In genomic region chr3:170359178-170359704, GRCh38 we compare ENCODE assay signal across 8 cellular contexts. TPM values are rescaled to one million over a fixed set of nuclear protein-coding genes. Genes with fewer than 3 reads are reported as not detected.
DNase-seq lines count a peak whose midpoint lies in the region; ATAC-seq lines count a peak whose summit lies in the region.

No MANE protein-coding gene starts in this region.

- H3K36me3 ChIP-seq in iPS-18a (ENCODE audit: control insufficient read depth, low read depth, low read length): peaks cover 21% of the 10 kb centered on the region

- H3K27me3 Mint-ChIP-seq in T-helper 1 cell treated with Interleukin-12 subunit alpha and Interleukin-12 subunit beta and Interleukin-4 antibody, amounts not matched to agents 30 μg/mL and 1 μg/mL, for 36 hours (ENCODE audit: low read depth): peaks cover 5% of the 10 kb centered on the region
- peaks cover 6% of the 10 kb centered on the region for H3K27me3 Mint-ChIP-seq in activated T-helper 1 cell treated with anti-CD3 and anti-CD28 coated beads, Interleukin-12 subunit alpha, Interleukin-12 subunit beta, Interleukin-2, Interleukin-4 antibody, amounts not matched to agents 30 ng/mL and 10 ng/mL and 1 ng/mL, durations not matched to agents 14 hours and 24 hours and 36 hours (ENCODE audit: insufficient read depth)

- H3K27ac ChIP-seq in iPS-18a (ENCODE audit: low read length): no peak overlapping the region

- no peaks in the 10 kb centered on the region for H3K27me3 ChIP-seq in iPS-18a (ENCODE audit: control insufficient read depth, insufficient read depth, low read length)

- intact Hi-C loops in activated T-helper 1 cell treated with anti-CD3 and anti-CD28 coated beads, Interleukin-12 subunit alpha, Interleukin-12 subunit beta, Interleukin-2, Interleukin-4 antibody, amounts not matched to agents 30 ng/mL and 10 ng/mL and 1 ng/mL, durations not matched to agents 14 hours and 24 hours and 36 hours (cut with micrococcal nuclease): loop anchor here (5.0 to 10.0 kb wide), 6 partner anchors 82 to 1678 kb away; partner anchors contain the start of genes EIF5A2, FNDC3B and GPR160

- H3K4me1 ChIP-seq in iPS-18a (ENCODE audit: control insufficient read depth, low read depth, low read length): peaks cover 32% of the 10 kb centered on the region

- peak overlapping the region; percentile 96 for H3K4me3 ChIP-seq in iPS-18a (ENCODE audit: low read length)

- peaks cover 35% of the 10 kb centered on the region for H3K4me1 Mint-ChIP-seq in T-helper 1 cell treated with Interleukin-12 subunit alpha and Interleukin-12 subunit beta and Interleukin-4 antibody, amounts not matched to agents 30 μg/mL and 1 μg/mL, for 36 hours (ENCODE audit: low read depth)
- peaks cover 40% of the 10 kb centered on the region for H3K4me1 Mint-ChIP-seq in activated T-helper 1 cell treated with anti-CD3 and anti-CD28 coated beads, Interleukin-12 subunit alpha, Interleukin-12 subunit beta, Interleukin-2, Interleukin-4 antibody, amounts not matched to agents 30 ng/mL and 10 ng/mL and 1 ng/mL, durations not matched to agents 14 hours and 24 hours and 36 hours (ENCODE audit: low read depth)
- H3K4me1 Mint-ChIP-seq in stimulated activated effector memory CD8-positive, alpha-beta T cell treated with anti-CD3 and anti-CD28 coated beads, Interleukin-12 subunit alpha, Interleukin-12 subunit beta, amount 100 ng/mL, for 72 hours: peaks cover 46% of the 10 kb centered on the region

- DNase-seq in T-helper 1 cell (no peak), islet precursor cell (no peak), 8988T (no peak), NCI-H2081 treated with DMSO at 0.1 percent for 48 hours (lab: John Stamatoyannopoulos, UW) (no peak)
- DNase-seq in activated T-helper 1 cell treated with anti-CD3 and anti-CD28 coated beads, Interleukin-12 subunit alpha, Interleukin-12 subunit beta, Interleukin-2, Interleukin-4 antibody, amounts not matched to agents 30 ng/mL and 10 ng/mL and 1 ng/mL, durations not matched to agents 14 hours and 24 hours and 36 hours (ENCODE audit: low spot score): no peak
- DNase-seq in stimulated activated effector memory CD8-positive, alpha-beta T cell treated with anti-CD3 and anti-CD28 coated beads, Interleukin-12 subunit alpha, Interleukin-12 subunit beta, amount 100 ng/mL, for 72 hours (ENCODE audit: low spot score in 2 of 2): no peak

- peak overlapping the region; percentile 82 for H3K9ac ChIP-seq in iPS-18a (ENCODE audit: low read length)

- ATAC-seq in stimulated activated effector memory CD8-positive, alpha-beta T cell treated with anti-CD3 and anti-CD28 coated beads, Interleukin-12 subunit alpha, Interleukin-12 subunit beta, amount 100 ng/mL, for 72 hours: no peak

- no peaks in the 10 kb centered on the region for H3K9me3 Mint-ChIP-seq in T-helper 1 cell treated with Interleukin-12 subunit alpha and Interleukin-12 subunit beta and Interleukin-4 antibody, amounts not matched to agents 30 μg/mL and 1 μg/mL, for 36 hours
- H3K9me3 Mint-ChIP-seq in activated T-helper 1 cell treated with anti-CD3 and anti-CD28 coated beads, Interleukin-12 subunit alpha, Interleukin-12 subunit beta, Interleukin-2, Interleukin-4 antibody, amounts not matched to agents 30 ng/mL and 10 ng/mL and 1 ng/mL, durations not matched to agents 14 hours and 24 hours and 36 hours: no peaks in the 10 kb centered on the region
- H3K9me3 Mint-ChIP-seq in stimulated activated effector memory CD8-positive, alpha-beta T cell treated with anti-CD3 and anti-CD28 coated beads, Interleukin-12 subunit alpha, Interleukin-12 subunit beta, amount 100 ng/mL, for 72 hours: no peaks in the 10 kb centered on the region

- peak overlapping the region; percentile 88 for H3K4me3 Mint-ChIP-seq in T-helper 1 cell treated with Interleukin-12 subunit alpha and Interleukin-12 subunit beta and Interleukin-4 antibody, amounts not matched to agents 30 μg/mL and 1 μg/mL, for 36 hours
- peak overlapping the region; percentile 85 for H3K4me3 Mint-ChIP-seq in activated T-helper 1 cell treated with anti-CD3 and anti-CD28 coated beads, Interleukin-12 subunit alpha, Interleukin-12 subunit beta, Interleukin-2, Interleukin-4 antibody, amounts not matched to agents 30 ng/mL and 10 ng/mL and 1 ng/mL, durations not matched to agents 14 hours and 24 hours and 36 hours
- H3K4me3 Mint-ChIP-seq in stimulated activated effector memory CD8-positive, alpha-beta T cell treated with anti-CD3 and anti-CD28 coated beads, Interleukin-12 subunit alpha, Interleukin-12 subunit beta, amount 100 ng/mL, for 72 hours: peak overlapping the region; percentile 82

- no peaks in the 10 kb centered on the region for H3K9me3 ChIP-seq in iPS-18a (ENCODE audit: control insufficient read depth, low read depth, low read length)

- peak overlapping the region; percentile 83 for H3K27ac Mint-ChIP-seq in T-helper 1 cell treated with Interleukin-12 subunit alpha and Interleukin-12 subunit beta and Interleukin-4 antibody, amounts not matched to agents 30 μg/mL and 1 μg/mL, for 36 hours
- no peak overlapping the region for H3K27ac Mint-ChIP-seq in activated T-helper 1 cell treated with anti-CD3 and anti-CD28 coated beads, Interleukin-12 subunit alpha, Interleukin-12 subunit beta, Interleukin-2, Interleukin-4 antibody, amounts not matched to agents 30 ng/mL and 10 ng/mL and 1 ng/mL, durations not matched to agents 14 hours and 24 hours and 36 hours
- H3K27ac Mint-ChIP-seq in stimulated activated effector memory CD8-positive, alpha-beta T cell treated with anti-CD3 and anti-CD28 coated beads, Interleukin-12 subunit alpha, Interleukin-12 subunit beta, amount 100 ng/mL, for 72 hours: peak overlapping the region; percentile 96

- H3K36me3 Mint-ChIP-seq in T-helper 1 cell treated with Interleukin-12 subunit alpha and Interleukin-12 subunit beta and Interleukin-4 antibody, amounts not matched to agents 30 μg/mL and 1 μg/mL, for 36 hours (ENCODE audit: low read depth): peaks cover 34% of the 10 kb centered on the region
- H3K36me3 Mint-ChIP-seq in activated T-helper 1 cell treated with anti-CD3 and anti-CD28 coated beads, Interleukin-12 subunit alpha, Interleukin-12 subunit beta, Interleukin-2, Interleukin-4 antibody, amounts not matched to agents 30 ng/mL and 10 ng/mL and 1 ng/mL, durations not matched to agents 14 hours and 24 hours and 36 hours (ENCODE audit: low read depth): peaks cover 32% of the 10 kb centered on the region
- H3K36me3 Mint-ChIP-seq in stimulated activated effector memory CD8-positive, alpha-beta T cell treated with anti-CD3 and anti-CD28 coated beads, Interleukin-12 subunit alpha, Interleukin-12 subunit beta, amount 100 ng/mL, for 72 hours: peaks cover 70% of the 10 kb centered on the region

RNA-seq across cellular contexts. Expression of gene SKIL, which starts 1.7 kb away (rescaled TPM):
- 27.5 and 29.4 TPM in 2 replicates for total RNA-seq in activated T-helper 1 cell treated with anti-CD3 and anti-CD28 coated beads, Interleukin-12 subunit alpha, Interleukin-12 subunit beta, Interleukin-2, Interleukin-4 antibody, amounts not matched to agents 30 ng/mL and 10 ng/mL and 1 ng/mL, durations not matched to agents 14 hours and 24 hours and 36 hours

RNA-seq across cellular contexts. Expression of gene CLDN11, which starts 59.4 kb away (rescaled TPM):
- total RNA-seq in activated T-helper 1 cell treated with anti-CD3 and anti-CD28 coated beads, Interleukin-12 subunit alpha, Interleukin-12 subunit beta, Interleukin-2, Interleukin-4 antibody, amounts not matched to agents 30 ng/mL and 10 ng/mL and 1 ng/mL, durations not matched to agents 14 hours and 24 hours and 36 hours: not detected in 2 replicates
